In genomic region chr11:3959015-3959917, GRCh38 we compare ENCODE assay signal across 1 cellular context.
TF ChIP-seq lines count a peak whose summit lies in the region.

No MANE protein-coding gene starts in this region.

TF ChIP-seq in HepG2, 621 proteins besides CTCF, POLR2A, EP300 and RAD21 (continued from another document):
- TF ChIP-seq MATR3 (CRISPR knock-in tag; IDR thresholded peaks at IDR 0.05) (no peak), REXO4 (CRISPR knock-in tag; IDR thresholded peaks at IDR 0.05; ENCODE audit: borderline replicate concordance) (no peak), ZNF335 (CRISPR knock-in tag; IDR thresholded peaks at IDR 0.05) (no peak), NR3C1 (CRISPR knock-in tag; IDR thresholded peaks at IDR 0.05) (no peak), IRF9 (CRISPR knock-in tag; IDR thresholded peaks at IDR 0.05; ENCODE audit: borderline replicate concordance) (no peak), ZNF543 (CRISPR knock-in tag; IDR thresholded peaks at IDR 0.05) (no peak), ZNF513 (CRISPR knock-in tag; conservative IDR thresholded peaks at IDR 0.05) (no peak), SCMH1 (CRISPR knock-in tag; IDR thresholded peaks at IDR 0.05; ENCODE audit: borderline replicate concordance) (no peak), HHEX (CRISPR knock-in tag; IDR thresholded peaks at IDR 0.05) (no peak), CEBPG (CRISPR knock-in tag; IDR thresholded peaks at IDR 0.05) (0 out of 2 replicates have a peak, but pooled peaks have one; percentile 5), STAG1 (CRISPR knock-in tag; IDR thresholded peaks at IDR 0.05) (peak; percentile 44), ZNF362 (CRISPR knock-in tag; IDR thresholded peaks at IDR 0.05; ENCODE audit: borderline replicate concordance) (peak; percentile 94), ZNF546 (CRISPR knock-in tag; conservative IDR thresholded peaks at IDR 0.05) (no peak), MAFF (IDR thresholded peaks at IDR 0.05; ENCODE audit: low read depth, low read length) (no peak), SALL1 (CRISPR knock-in tag; IDR thresholded peaks at IDR 0.05) (no peak), MBD4 (IDR thresholded peaks at IDR 0.05; ENCODE audit: borderline replicate concordance, low read length) (no peak), GATAD1 (CRISPR knock-in tag; IDR thresholded peaks at IDR 0.05) (no peak), HDAC2 (CRISPR knock-in tag; IDR thresholded peaks at IDR 0.05) (no peak), ZNF331 (CRISPR knock-in tag; IDR thresholded peaks at IDR 0.05) (no peak), ZNF589 (CRISPR knock-in tag; conservative IDR thresholded peaks at IDR 0.05) (no peak), RFX3 (CRISPR knock-in tag; IDR thresholded peaks at IDR 0.05) (no peak), ZNF432 (CRISPR knock-in tag; IDR thresholded peaks at IDR 0.05; ENCODE audit: borderline replicate concordance) (no peak), KLF15 (CRISPR knock-in tag; IDR thresholded peaks at IDR 0.05; ENCODE audit: borderline replicate concordance) (no peak), EZH2 (conservative IDR thresholded peaks at IDR 0.05; ENCODE audit: low read depth, low read length) (no peak)
- TF ChIP-seq, protein P1, sequence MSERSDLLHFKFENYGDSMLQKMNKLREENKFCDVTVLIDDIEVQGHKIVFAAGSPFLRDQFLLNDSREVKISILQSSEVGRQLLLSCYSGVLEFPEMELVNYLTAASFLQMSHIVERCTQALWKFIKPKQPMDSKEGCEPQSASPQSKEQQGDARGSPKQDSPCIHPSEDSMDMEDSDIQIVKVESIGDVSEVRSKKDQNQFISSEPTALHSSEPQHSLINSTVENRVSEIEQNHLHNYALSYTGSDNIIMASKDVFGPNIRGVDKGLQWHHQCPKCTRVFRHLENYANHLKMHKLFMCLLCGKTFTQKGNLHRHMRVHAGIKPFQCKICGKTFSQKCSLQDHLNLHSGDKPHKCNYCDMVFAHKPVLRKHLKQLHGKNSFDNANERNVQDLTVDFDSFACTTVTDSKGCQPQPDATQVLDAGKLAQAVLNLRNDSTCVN (CRISPR knock-in tag; IDR thresholded peaks at IDR 0.05; ENCODE audit: borderline replicate concordance) = no peak
- TF ChIP-seq, protein P2, sequence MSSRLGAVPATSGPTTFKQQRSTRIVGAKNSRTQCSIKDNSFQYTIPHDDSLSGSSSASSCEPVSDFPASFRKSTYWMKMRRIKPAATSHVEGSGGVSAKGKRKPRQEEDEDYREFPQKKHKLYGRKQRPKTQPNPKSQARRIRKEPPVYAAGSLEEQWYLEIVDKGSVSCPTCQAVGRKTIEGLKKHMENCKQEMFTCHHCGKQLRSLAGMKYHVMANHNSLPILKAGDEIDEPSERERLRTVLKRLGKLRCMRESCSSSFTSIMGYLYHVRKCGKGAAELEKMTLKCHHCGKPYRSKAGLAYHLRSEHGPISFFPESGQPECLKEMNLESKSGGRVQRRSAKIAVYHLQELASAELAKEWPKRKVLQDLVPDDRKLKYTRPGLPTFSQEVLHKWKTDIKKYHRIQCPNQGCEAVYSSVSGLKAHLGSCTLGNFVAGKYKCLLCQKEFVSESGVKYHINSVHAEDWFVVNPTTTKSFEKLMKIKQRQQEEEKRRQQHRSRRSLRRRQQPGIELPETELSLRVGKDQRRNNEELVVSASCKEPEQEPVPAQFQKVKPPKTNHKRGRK (CRISPR knock-in tag; IDR thresholded peaks at IDR 0.05) = no peak
- TF ChIP-seq, protein P3, sequence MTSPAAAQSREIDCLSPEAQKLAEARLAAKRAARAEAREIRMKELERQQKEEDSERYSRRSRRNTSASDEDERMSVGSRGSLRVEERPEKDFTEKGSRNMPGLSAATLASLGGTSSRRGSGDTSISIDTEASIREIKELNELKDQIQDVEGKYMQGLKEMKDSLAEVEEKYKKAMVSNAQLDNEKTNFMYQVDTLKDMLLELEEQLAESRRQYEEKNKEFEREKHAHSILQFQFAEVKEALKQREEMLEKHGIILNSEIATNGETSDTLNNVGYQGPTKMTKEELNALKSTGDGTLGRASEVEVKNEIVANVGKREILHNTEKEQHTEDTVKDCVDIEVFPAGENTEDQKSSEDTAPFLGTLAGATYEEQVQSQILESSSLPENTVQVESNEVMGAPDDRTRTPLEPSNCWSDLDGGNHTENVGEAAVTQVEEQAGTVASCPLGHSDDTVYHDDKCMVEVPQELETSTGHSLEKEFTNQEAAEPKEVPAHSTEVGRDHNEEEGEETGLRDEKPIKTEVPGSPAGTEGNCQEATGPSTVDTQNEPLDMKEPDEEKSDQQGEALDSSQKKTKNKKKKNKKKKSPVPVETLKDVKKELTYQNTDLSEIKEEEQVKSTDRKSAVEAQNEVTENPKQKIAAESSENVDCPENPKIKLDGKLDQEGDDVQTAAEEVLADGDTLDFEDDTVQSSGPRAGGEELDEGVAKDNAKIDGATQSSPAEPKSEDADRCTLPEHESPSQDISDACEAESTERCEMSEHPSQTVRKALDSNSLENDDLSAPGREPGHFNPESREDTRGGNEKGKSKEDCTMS (CRISPR knock-in tag; conservative IDR thresholded peaks at IDR 0.05) = no peak
- TF ChIP-seq, protein P4, sequence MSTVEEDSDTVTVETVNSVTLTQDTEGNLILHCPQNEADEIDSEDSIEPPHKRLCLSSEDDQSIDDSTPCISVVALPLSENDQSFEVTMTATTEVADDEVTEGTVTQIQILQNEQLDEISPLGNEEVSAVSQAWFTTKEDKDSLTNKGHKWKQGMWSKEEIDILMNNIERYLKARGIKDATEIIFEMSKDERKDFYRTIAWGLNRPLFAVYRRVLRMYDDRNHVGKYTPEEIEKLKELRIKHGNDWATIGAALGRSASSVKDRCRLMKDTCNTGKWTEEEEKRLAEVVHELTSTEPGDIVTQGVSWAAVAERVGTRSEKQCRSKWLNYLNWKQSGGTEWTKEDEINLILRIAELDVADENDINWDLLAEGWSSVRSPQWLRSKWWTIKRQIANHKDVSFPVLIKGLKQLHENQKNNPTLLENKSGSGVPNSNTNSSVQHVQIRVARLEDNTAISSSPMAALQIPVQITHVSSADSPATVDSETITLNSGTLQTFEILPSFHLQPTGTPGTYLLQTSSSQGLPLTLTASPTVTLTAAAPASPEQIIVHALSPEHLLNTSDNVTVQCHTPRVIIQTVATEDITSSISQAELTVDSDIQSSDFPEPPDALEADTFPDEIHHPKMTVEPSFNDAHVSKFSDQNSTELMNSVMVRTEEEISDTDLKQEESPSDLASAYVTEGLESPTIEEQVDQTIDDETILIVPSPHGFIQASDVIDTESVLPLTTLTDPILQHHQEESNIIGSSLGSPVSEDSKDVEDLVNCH (CRISPR knock-in tag; IDR thresholded peaks at IDR 0.05) = no peak
- TF ChIP-seq, protein P5, sequence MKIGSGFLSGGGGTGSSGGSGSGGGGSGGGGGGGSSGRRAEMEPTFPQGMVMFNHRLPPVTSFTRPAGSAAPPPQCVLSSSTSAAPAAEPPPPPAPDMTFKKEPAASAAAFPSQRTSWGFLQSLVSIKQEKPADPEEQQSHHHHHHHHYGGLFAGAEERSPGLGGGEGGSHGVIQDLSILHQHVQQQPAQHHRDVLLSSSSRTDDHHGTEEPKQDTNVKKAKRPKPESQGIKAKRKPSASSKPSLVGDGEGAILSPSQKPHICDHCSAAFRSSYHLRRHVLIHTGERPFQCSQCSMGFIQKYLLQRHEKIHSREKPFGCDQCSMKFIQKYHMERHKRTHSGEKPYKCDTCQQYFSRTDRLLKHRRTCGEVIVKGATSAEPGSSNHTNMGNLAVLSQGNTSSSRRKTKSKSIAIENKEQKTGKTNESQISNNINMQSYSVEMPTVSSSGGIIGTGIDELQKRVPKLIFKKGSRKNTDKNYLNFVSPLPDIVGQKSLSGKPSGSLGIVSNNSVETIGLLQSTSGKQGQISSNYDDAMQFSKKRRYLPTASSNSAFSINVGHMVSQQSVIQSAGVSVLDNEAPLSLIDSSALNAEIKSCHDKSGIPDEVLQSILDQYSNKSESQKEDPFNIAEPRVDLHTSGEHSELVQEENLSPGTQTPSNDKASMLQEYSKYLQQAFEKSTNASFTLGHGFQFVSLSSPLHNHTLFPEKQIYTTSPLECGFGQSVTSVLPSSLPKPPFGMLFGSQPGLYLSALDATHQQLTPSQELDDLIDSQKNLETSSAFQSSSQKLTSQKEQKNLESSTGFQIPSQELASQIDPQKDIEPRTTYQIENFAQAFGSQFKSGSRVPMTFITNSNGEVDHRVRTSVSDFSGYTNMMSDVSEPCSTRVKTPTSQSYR (CRISPR knock-in tag; IDR thresholded peaks at IDR 0.05; ENCODE audit: borderline replicate concordance) = no peak
